Comparison of ENCODE assay signal across 8 cellular contexts in genomic region chr3:79572930-79573329, GRCh38.
"Had no signal": no experiment of that assay in that cellular context is flagged by ENCODE, and none has a peak within 500 bp of the region (broad histone marks: within the 10 kb centered on the region; RNA-seq: fewer than 3 reads in every experiment).

No MANE protein-coding gene starts in this region.

- FAIRE-seq: G401.6, GM12878, GM12891, GM12892, GM18507, GM19239 had no signal

- ATAC-seq: GM12878 had no signal

- DNase-seq: GDM1, GF-D8 had no signal

- H3K4me3 ChIP-seq: GM12878 had no signal
